Comparison of ENCODE assay signal across 8 cellular contexts in genomic region chr19:40347476-40348124, GRCh38. TPM values are rescaled to one million over a fixed set of nuclear protein-coding genes. Genes with fewer than 3 reads are reported as not detected.
DNase-seq lines count a peak whose midpoint lies in the region; ATAC-seq and TF ChIP-seq lines count a peak whose summit lies in the region.

No MANE protein-coding gene starts in this region.

- H3K27me3 Mint-ChIP-seq in activated B cell treated with CpG ODN at 0.5 μM for 24 hours: no peaks in the 10 kb centered on the region

- no peaks in the 10 kb centered on the region for H4K20me1 ChIP-seq in SK-N-SH (ENCODE audit: insufficient read depth)

- TF ChIP-seq CTCF in SK-N-SH (IDR thresholded peaks at IDR 0.05) (no peak), activated B cell treated with CpG ODN at 0.5 μM for 24 hours (IDR thresholded peaks at IDR 0.05) (no peak)

- peak overlapping the region; percentile 11 to 17; a peak in 1 of 4 replicates for H3K27ac ChIP-seq in SK-N-SH (ENCODE audit: low read depth in 2 of 2, low read length in 1 of 2)
- H3K27ac ChIP-seq in subcutaneous abdominal adipose tissue (ENCODE audit: low read depth, low read length): peak overlapping the region; percentile 62

- WGBS in SK-N-SH (ENCODE audit: low lambda C conversion rate): 18% methylated on average over 20 of the region's 20 CpGs

- TF ChIP-seq EP300 in SK-N-SH (IDR thresholded peaks at IDR 0.05; ENCODE audit: borderline replicate concordance in 1 of 2, low read depth in 1 of 2, low read length in 1 of 2): no peak

- ATAC-seq in SK-N-SH treated with all-trans-retinoic acid at 6 μM for 48 hours (no peak; the same call in 2 of the 3 replicates), activated B cell treated with CpG ODN at 0.5 μM for 24 hours (ENCODE audit: low read depth) (no peak), GM18498 (IDR thresholded peaks at IDR 0.05; ENCODE audit: unreplicated experiment) (no peak), GM18519 (IDR thresholded peaks at IDR 0.05; ENCODE audit: low FRiP score, unreplicated experiment) (no peak)

- H3K9me2 ChIP-seq in SK-N-SH: no peaks in the 10 kb centered on the region

- H3K79me2 ChIP-seq in SK-N-SH (ENCODE audit: insufficient read depth): peaks cover 70% of the 10 kb centered on the region

- CTCF ChIA-PET in SK-N-SH (lab: Yijun Ruan, JAX) (interaction anchor here (2.1 to 2.6 kb wide), 2 partner anchors 43 to 73 kb away, joined by 7 to 10 read pairs; no protein-coding TSS in a partner anchor), activated B cell treated with CpG ODN at 0.5 μM for 24 hours (lab: Charles Lee) (interaction anchor here (1.2 kb wide), 1 partner anchor 73 kb away, joined by 3 read pairs; no protein-coding TSS in a partner anchor)

- no peak for DNase-seq in SK-N-SH
- no peak for DNase-seq in activated B cell treated with CpG ODN at 0.5 μM for 24 hours
- no peak for DNase-seq in RKO (ENCODE audit: low spot score)

- H3K4me2 ChIP-seq in SK-N-SH: peak overlapping the region; percentile 69

- H3K4me1 Mint-ChIP-seq in activated B cell treated with CpG ODN at 0.5 μM for 24 hours: peaks cover 28% of the 10 kb centered on the region

- TF ChIP-seq RAD21 in SK-N-SH (IDR thresholded peaks at IDR 0.05; ENCODE audit: low read length): no peak

- H3K27me3 ChIP-seq in SK-N-SH (ENCODE audit: insufficient read depth): no peaks in the 10 kb centered on the region
- no peaks in the 10 kb centered on the region for H3K27me3 ChIP-seq in iPS-15b (ENCODE audit: control insufficient read depth, insufficient read depth, low read length)
- H3K27me3 ChIP-seq in subcutaneous abdominal adipose tissue (ENCODE audit: control insufficient read depth in 5 of 5, insufficient read depth in 4 of 5, low read length in 5 of 5): no peaks in the 10 kb centered on the region

- H3K9me3 ChIP-seq in SK-N-SH (no peaks in the 10 kb centered on the region), iPS-15b (ENCODE audit: control insufficient read depth, insufficient read depth, low read length) (no peaks in the 10 kb centered on the region), subcutaneous abdominal adipose tissue (ENCODE audit: control insufficient read depth in 5 of 5, low read length in 5 of 5) (no peaks in the 10 kb centered on the region)

- no peaks in the 10 kb centered on the region for H3F3A ChIP-seq in SK-N-SH (replicated peaks; ENCODE audit: insufficient read depth)

- H3K4me1 ChIP-seq in SK-N-SH (ENCODE audit: control insufficient read depth in 1 of 2, insufficient read depth in 2 of 2, low read depth in 1 of 2, low read length in 1 of 2) (peaks cover 0 to 7% of the 10 kb centered on the region in 2 experiments; a peak in 1 of 4 replicates), iPS-15b (ENCODE audit: control insufficient read depth, insufficient read depth, low read length) (no peaks in the 10 kb centered on the region), subcutaneous abdominal adipose tissue (ENCODE audit: control insufficient read depth in 5 of 5, insufficient read depth in 5 of 5, low read length in 5 of 5) (peaks cover 2 to 30% (median 20%) of the 10 kb centered on the region in 5 donors)

- H3K36me3 ChIP-seq in SK-N-SH (replicated peaks in 1 of 2; ENCODE audit: control insufficient read depth in 1 of 2, insufficient read depth in 2 of 2, low read length in 1 of 2) (peaks cover 0 to 2% of the 10 kb centered on the region in 2 experiments), iPS-15b (ENCODE audit: control insufficient read depth, insufficient read depth, low read length) (no peaks in the 10 kb centered on the region), subcutaneous abdominal adipose tissue (ENCODE audit: control insufficient read depth in 5 of 5, insufficient read depth in 5 of 5, low read length in 5 of 5) (peaks cover 0 to 7% (median 0%) of the 10 kb centered on the region in 5 donors)

- POLR2A ChIA-PET in SK-N-SH (lab: Yijun Ruan, JAX) (interaction anchor here (0.8 to 1.4 kb wide), 3 partner anchors 18 to 66 kb away, joined by 4 read pairs; no protein-coding TSS in a partner anchor), activated B cell treated with CpG ODN at 0.5 μM for 24 hours (lab: Charles Lee) (interaction anchor here (0.5 to 2.6 kb wide), 17 partner anchors 9 to 912 kb away, joined by 3 to 15 read pairs (median 7); partner anchors contain the start of genes AKT2, BLVRB, RAB4B and RPS16)

- H3K4me3 ChIP-seq in SK-N-SH (ENCODE audit: low read depth in 2 of 2, low read length in 1 of 2) (peak overlapping the region; percentile 68 to 94), iPS-15b (ENCODE audit: low read depth, low read length) (peak overlapping the region; percentile 89), subcutaneous abdominal adipose tissue (ENCODE audit: low read depth in 1 of 5, low read length in 5 of 5) (peak overlapping the region; percentile 69 to 95 (median 89))

- H2AFZ ChIP-seq in SK-N-SH (ENCODE audit: low read depth): peak overlapping the region; percentile 76

- H3K27ac Mint-ChIP-seq in activated B cell treated with CpG ODN at 0.5 μM for 24 hours: peak overlapping the region; percentile 65

- no peaks in the 10 kb centered on the region for H3K9me3 Mint-ChIP-seq in activated B cell treated with CpG ODN at 0.5 μM for 24 hours

- peak overlapping the region; percentile 90 for H3K4me3 Mint-ChIP-seq in activated B cell treated with CpG ODN at 0.5 μM for 24 hours

- intact Hi-C loops in activated B cell treated with CpG ODN at 0.5 μM for 24 hours (cut with micrococcal nuclease): loop anchor here (1.0 to 5.0 kb wide), 11 partner anchors 56 to 523 kb away; partner anchors contain the start of genes AKT2, BLVRB, MAP3K10 and SERTAD3

- peaks cover 10% of the 10 kb centered on the region for H3K36me3 Mint-ChIP-seq in activated B cell treated with CpG ODN at 0.5 μM for 24 hours (ENCODE audit: low read depth)

- peak overlapping the region; percentile 68 for H3K9ac ChIP-seq in SK-N-SH
- no peak overlapping the region for H3K9ac ChIP-seq in iPS-15b (ENCODE audit: low read depth, low read length)
- peak overlapping the region; percentile 68 to 93 (median 86) for H3K9ac ChIP-seq in subcutaneous abdominal adipose tissue (ENCODE audit: low read length in 5 of 5)

TF ChIP-seq in SK-N-SH, 30 proteins besides CTCF, POLR2A, EP300 and RAD21 (continues in another document):
- TF ChIP-seq USF2 (IDR thresholded peaks at IDR 0.05; ENCODE audit: borderline replicate concordance, low read depth, low read length): no peak
- TF ChIP-seq RFX5 (IDR thresholded peaks at IDR 0.05; ENCODE audit: low read length): no peak
- TF ChIP-seq, protein P1, sequence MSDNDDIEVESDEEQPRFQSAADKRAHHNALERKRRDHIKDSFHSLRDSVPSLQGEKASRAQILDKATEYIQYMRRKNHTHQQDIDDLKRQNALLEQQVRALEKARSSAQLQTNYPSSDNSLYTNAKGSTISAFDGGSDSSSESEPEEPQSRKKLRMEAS (IDR thresholded peaks at IDR 0.05; ENCODE audit: low read depth): no peak
- TF ChIP-seq FOSL2 (IDR thresholded peaks at IDR 0.05; ENCODE audit: borderline replicate concordance, low read depth): no peak
- no peak for TF ChIP-seq CHD2 (IDR thresholded peaks at IDR 0.05; ENCODE audit: low read length, partially characterized antibody)

TF ChIP-seq in SK-N-SH treated with all-trans-retinoic acid at 6 μM for 48 hours, 23 proteins besides CTCF, POLR2A, EP300 and RAD21 (continues in another document):
- TF ChIP-seq ZNF8 (CRISPR knock-in tag; IDR thresholded peaks at IDR 0.05) (no peak), PPARA (CRISPR knock-in tag; IDR thresholded peaks at IDR 0.05; ENCODE audit: borderline replicate concordance) (no peak), TCF4 (CRISPR knock-in tag; IDR thresholded peaks at IDR 0.05; ENCODE audit: borderline replicate concordance) (no peak), ZC3H10 (CRISPR knock-in tag; IDR thresholded peaks at IDR 0.05) (no peak), PATZ1 (CRISPR knock-in tag; IDR thresholded peaks at IDR 0.05; ENCODE audit: borderline replicate concordance) (no peak), CREB5 (CRISPR knock-in tag; IDR thresholded peaks at IDR 0.05; ENCODE audit: low read depth) (no peak)

RNA-seq across cellular contexts. Expression of gene C19orf47, which starts 0.6 kb away (rescaled TPM):
- polyA plus RNA-seq in SK-N-SH (2012; rRNA removed): 13.9 and 17.2 TPM in 2 replicates
- 7.8 and 9.6 TPM in 2 replicates for polyA plus RNA-seq in SK-N-SH (2012; cell fraction: cytosol; rRNA removed)
- 21.0 and 30.8 TPM in 2 replicates for polyA plus RNA-seq in SK-N-SH (2012; cell fraction: nucleus; rRNA removed)
- 14.6 and 14.7 TPM in 2 replicates for total RNA-seq in activated B cell treated with CpG ODN at 0.5 μM for 24 hours

RNA-seq across cellular contexts. Expression of gene PLD3, which starts 0.9 kb away (rescaled TPM):
- 449 and 511 TPM in 2 replicates for polyA plus RNA-seq in SK-N-SH (2012; rRNA removed)
- polyA plus RNA-seq in SK-N-SH (2012; cell fraction: cytosol; rRNA removed): 156 and 261 TPM in 2 replicates
- 418 and 461 TPM in 2 replicates for polyA plus RNA-seq in SK-N-SH (2012; cell fraction: nucleus; rRNA removed)
- 37.0 and 37.8 TPM in 2 replicates for total RNA-seq in activated B cell treated with CpG ODN at 0.5 μM for 24 hours

RNA-seq across cellular contexts. Expression of gene HIPK4, which starts 42.4 kb away (rescaled TPM):
- 0.13 and 0.23 TPM in 2 replicates for polyA plus RNA-seq in SK-N-SH (2012; rRNA removed)
- polyA plus RNA-seq in SK-N-SH (2012; cell fraction: cytosol; rRNA removed): 0.01 and 0.09 TPM in 2 replicates
- polyA plus RNA-seq in SK-N-SH (2012; cell fraction: nucleus; rRNA removed): 0.43 and 0.52 TPM in 2 replicates
- total RNA-seq in activated B cell treated with CpG ODN at 0.5 μM for 24 hours: 0.09 TPM in 1 of 2 replicates, not detected in the other
